In the genomic region with DNA sequence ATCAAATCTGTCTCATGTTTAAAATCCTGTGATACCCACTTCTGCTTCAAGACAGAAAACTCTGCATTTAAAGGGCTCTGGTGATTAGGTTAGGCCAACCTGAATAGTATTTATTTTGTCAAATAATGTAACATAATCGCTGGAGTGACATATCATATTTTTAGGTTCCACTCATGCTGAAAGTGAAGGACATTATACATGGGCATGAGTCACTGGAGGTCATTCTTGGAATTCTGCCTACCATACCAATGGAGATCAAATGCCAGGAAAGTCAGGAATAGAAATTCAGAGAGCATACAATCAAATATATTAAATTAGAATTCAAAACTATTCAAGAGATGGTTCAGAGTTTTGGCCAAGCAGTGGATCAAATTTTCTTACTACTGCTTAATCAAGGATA, we compare ENCODE assay signal across 24 cellular contexts.
"Had no signal": no experiment of that assay in that cellular context is flagged by ENCODE, and none has a peak within 500 bp of the region (broad histone marks: within the 10 kb centered on the region; RNA-seq: fewer than 3 reads in every experiment).

No MANE protein-coding gene starts in this region.

- H3K27me3 ChIP-seq: esophagus muscularis mucosa, ovary, upper lobe of left lung, vagina had no signal

- DNase-seq: activated CD4-positive, alpha-beta memory T cell treated with anti-CD3 and anti-CD28 coated beads for 36 hours; activated CD4-positive, alpha-beta T cell treated with anti-CD3 and anti-CD28 coated beads, Interleukin-2, amount 10 ng/mL, durations not matched to agents 24 days and 14 days; activated CD4-positive, CD25-positive, alpha-beta regulatory T cell treated with anti-CD3 and anti-CD28 coated beads, Interleukin-2, amount 50 U/mL, for 72 hours; activated CD8-positive, alpha-beta memory T cell treated with anti-CD3 and anti-CD28 coated beads, Interleukin-2, amount 50 U/mL, for 48 hours; activated gamma-delta T cell treated with Interleukin-2 at 50 U/mL for 16 hours; activated naive CD4-positive, alpha-beta T cell treated with anti-CD3 and anti-CD28 coated beads, Interleukin-2, amount 50 U/mL, for 16 hours; activated T-cell treated with anti-CD3 and anti-CD28 coated beads, Interleukin-2, amount 50 U/mL, for 24 hours; amniotic stem cell; endodermal cell; foreskin melanocyte; glutamatergic neuron; kidney; naive B cell; nephron progenitor cell; ovary; right cardiac atrium; stimulated activated CD4-positive, alpha-beta T cell treated with anti-CD3 and anti-CD28 coated beads, Interleukin-4, amount 100 ng/mL, for 24 hours; substantia nigra; T-helper 17 cell; T1000; upper lobe of left lung had no signal

- H3K36me3 ChIP-seq: esophagus muscularis mucosa, ovary, upper lobe of left lung, vagina had no signal

- H3K9me3 ChIP-seq: esophagus muscularis mucosa, ovary, upper lobe of left lung, vagina had no signal

- ATAC-seq: right cardiac atrium; stimulated activated effector memory CD8-positive, alpha-beta T cell treated with anti-CD3 and anti-CD28 coated beads, Interleukin-12 subunit alpha, Interleukin-12 subunit beta, amount 100 ng/mL, for 72 hours; T-helper 17 cell had no signal

- H3K4me3 ChIP-seq: esophagus muscularis mucosa, ovary, upper lobe of left lung, vagina had no signal

- H3K27ac ChIP-seq: esophagus muscularis mucosa, ovary, upper lobe of left lung, vagina had no signal

- H3K4me1 ChIP-seq: esophagus muscularis mucosa, upper lobe of left lung, vagina had no signal
